In the genomic region with DNA sequence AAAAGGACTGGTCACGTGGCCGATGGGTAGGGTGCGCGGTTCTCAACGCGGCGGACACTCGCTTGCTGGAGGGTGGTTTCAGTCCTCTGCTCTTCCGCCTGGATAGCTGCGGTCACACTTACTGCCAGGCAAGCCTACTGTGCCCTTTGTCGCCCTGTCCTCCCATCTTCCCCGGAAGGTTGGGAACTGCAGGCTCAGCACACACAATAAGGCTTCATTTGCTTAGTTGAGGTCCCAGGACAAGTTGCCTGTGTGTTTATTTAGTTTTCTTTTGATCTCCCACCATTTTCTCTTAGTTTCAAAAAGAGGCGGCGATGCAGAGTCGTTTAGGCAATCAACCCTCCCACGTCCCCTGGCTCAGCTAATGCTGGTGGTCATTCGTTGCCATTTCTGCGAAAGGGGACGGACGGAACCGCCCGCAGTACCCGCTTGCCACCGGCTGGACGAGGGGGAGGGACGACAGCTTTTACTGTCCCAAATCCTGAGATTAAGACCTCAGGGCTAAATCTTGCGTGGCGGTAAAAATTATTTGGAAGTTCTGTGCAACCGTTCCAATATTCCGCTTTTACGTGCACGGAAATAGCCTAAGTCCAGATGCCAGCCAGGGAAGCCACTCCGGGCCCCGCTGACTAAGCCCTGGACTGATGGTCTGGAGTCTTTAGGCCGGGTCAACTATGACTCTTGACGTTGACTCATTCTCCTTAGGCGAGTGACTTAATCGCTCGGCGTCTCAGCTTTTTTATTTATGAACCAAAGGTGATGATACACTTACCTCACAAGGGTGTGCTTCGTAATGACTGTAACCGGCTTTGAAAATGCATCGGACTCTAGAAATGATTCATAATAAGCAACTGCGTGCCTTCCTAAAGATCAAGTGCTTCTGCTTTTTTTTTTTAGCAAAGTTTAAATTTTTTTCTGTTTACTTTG, we compare ENCODE assay signal across 8 cellular contexts. TPM values are rescaled to one million over a fixed set of nuclear protein-coding genes. Genes with fewer than 3 reads are reported as not detected.
DNase-seq lines count a peak whose midpoint lies in the region; ATAC-seq and TF ChIP-seq lines count a peak whose summit lies in the region.

No MANE protein-coding gene starts in this region.

- peak overlapping the region; percentile 84 for H3K4me3 ChIP-seq in OCI-LY1 (ENCODE audit: low read depth, low read length, poor library complexity, severe bottlenecking)
- peak overlapping the region; percentile 96 for H3K4me3 ChIP-seq in naive thymus-derived CD4-positive, alpha-beta T cell (ENCODE audit: low read length)

- H3K27me3 Mint-ChIP-seq in naive thymus-derived CD4-positive, alpha-beta T cell, result peaks cover 0 to 4% (median 0%) of the 10 kb centered on the region in 5 donors

- ATAC-seq in HG02981 (IDR thresholded peaks at IDR 0.05; ENCODE audit: unreplicated experiment), result peak; percentile 50
- ATAC-seq in esophagus mucosa, result peak; percentile 88
- peak; percentile 27 for ATAC-seq in naive thymus-derived CD4-positive, alpha-beta T cell

- POLR2A ChIA-PET in naive thymus-derived CD4-positive, alpha-beta T cell (lab: Charles Lee), result interaction anchor here (0.6 to 3.8 kb wide), 16 partner anchors 8 to 993 kb away, joined by 3 to 21 read pairs (median 4); partner anchors contain the start of genes ADH5, METAP1 and STPG2

- CTCF ChIA-PET in naive thymus-derived CD4-positive, alpha-beta T cell (lab: Charles Lee), result interaction anchor here (0.7 to 1.5 kb wide), 4 partner anchors 12 to 786 kb away, joined by 4 to 7 read pairs (median 6); partner anchors contain the start of genes METAP1 and STPG2

- no peak for TF ChIP-seq CTCF in OCI-LY1 (IDR thresholded peaks at IDR 0.05; ENCODE audit: low read length)

- peak overlapping the region; percentile 77 for H3K4me2 ChIP-seq in OCI-LY1 (ENCODE audit: low read length)

- H3K36me3 ChIP-seq in OCI-LY1 (ENCODE audit: insufficient read depth, low read length), result peaks cover 23% of the 10 kb centered on the region
- peaks cover 0 to 12% (median 0%) of the 10 kb centered on the region in 3 experiments for H3K36me3 ChIP-seq in naive thymus-derived CD4-positive, alpha-beta T cell (ENCODE audit: control insufficient read depth in 2 of 3, insufficient read depth in 3 of 3, low read length in 3 of 3)

- peak; percentile 77 for DNase-seq in NCI-H748 (lab: John Stamatoyannopoulos, UW; ENCODE audit: unreplicated experiment)
- no peak for DNase-seq in NCI-H748 treated with DMSO at 0.1 percent for 48 hours (lab: John Stamatoyannopoulos, UW)
- peak; percentile 44 for DNase-seq in activated T-cell treated with anti-CD3 and anti-CD28 coated beads for 48 hours (ENCODE audit: low read depth)
- peak in 7 of 9 donors; percentile 5 to 61 (median 19) for DNase-seq in naive thymus-derived CD4-positive, alpha-beta T cell
- peak; percentile 46 for DNase-seq in stimulated activated naive CD4-positive, alpha-beta T cell treated with Interleukin-2 at 50 U/mL for 16 hours (lab: John Stamatoyannopoulos, UW)

- H3K4me1 Mint-ChIP-seq in naive thymus-derived CD4-positive, alpha-beta T cell, result peaks cover 11 to 49% (median 35%) of the 10 kb centered on the region in 7 donors

- no peaks in the 10 kb centered on the region for H4K20me1 ChIP-seq in OCI-LY1 (ENCODE audit: insufficient read depth, low read length)

- H3K9me3 ChIP-seq in OCI-LY1 (ENCODE audit: low read length), result no peaks in the 10 kb centered on the region
- H3K9me3 ChIP-seq in naive thymus-derived CD4-positive, alpha-beta T cell (ENCODE audit: control insufficient read depth in 2 of 3, low read length in 3 of 3), result no peaks in the 10 kb centered on the region

- peak overlapping the region; percentile 88 to 98 (median 97) for H3K27ac Mint-ChIP-seq in naive thymus-derived CD4-positive, alpha-beta T cell

- peaks cover 0 to 17% (median 7%) of the 10 kb centered on the region in 5 donors for H3K36me3 Mint-ChIP-seq in naive thymus-derived CD4-positive, alpha-beta T cell

- H3K4me3 Mint-ChIP-seq in naive thymus-derived CD4-positive, alpha-beta T cell, result peak overlapping the region; percentile 91 to 100 (median 96)

- peaks cover 39% of the 10 kb centered on the region for H3K79me2 ChIP-seq in OCI-LY1 (ENCODE audit: insufficient read depth, low read length)

- H3K27ac ChIP-seq in OCI-LY1 (ENCODE audit: low read depth, low read length, poor library complexity, severe bottlenecking), result peak overlapping the region; percentile 33
- peak overlapping the region; percentile 71 for H3K27ac ChIP-seq in naive thymus-derived CD4-positive, alpha-beta T cell (ENCODE audit: low read depth, low read length)

- peak overlapping the region; percentile 81 for H3K9ac ChIP-seq in OCI-LY1 (ENCODE audit: low read length)

- no peaks in the 10 kb centered on the region for H3K27me3 ChIP-seq in OCI-LY1 (ENCODE audit: insufficient read depth, low read length)
- H3K27me3 ChIP-seq in naive thymus-derived CD4-positive, alpha-beta T cell (ENCODE audit: control insufficient read depth in 2 of 2, insufficient read depth in 2 of 2, low read length in 2 of 2), result no peaks in the 10 kb centered on the region

- intact Hi-C loops in naive thymus-derived CD4-positive, alpha-beta T cell (cut with micrococcal nuclease), result loop anchor here (1.0 to 10.0 kb wide), 19 partner anchors 41 to 1165 kb away; partner anchors contain the start of genes ADH5 (in 2 of the 2), METAP1 (in 2 of the 2), RAP1GDS1 (in 2 of the 2) and STPG2 (in 2 of the 2)

- H3K9me3 Mint-ChIP-seq in naive thymus-derived CD4-positive, alpha-beta T cell, result peaks cover 0 to 9% (median 0%) of the 10 kb centered on the region in 11 donors

- H3F3A ChIP-seq in OCI-LY1 (ENCODE audit: insufficient read depth, low read length), result no peaks in the 10 kb centered on the region

- no peaks in the 10 kb centered on the region for H3K9me2 ChIP-seq in OCI-LY1 (ENCODE audit: low read depth, low read length)

- H2AFZ ChIP-seq in OCI-LY1 (ENCODE audit: low read length), result peak overlapping the region; percentile 51

- H3K4me1 ChIP-seq in OCI-LY1 (ENCODE audit: insufficient read depth, low read length, severe bottlenecking), result peaks cover 27% of the 10 kb centered on the region
- peaks cover 9 to 15% of the 10 kb centered on the region in 2 donors for H3K4me1 ChIP-seq in naive thymus-derived CD4-positive, alpha-beta T cell (ENCODE audit: control insufficient read depth in 2 of 2, insufficient read depth in 2 of 2, low read length in 2 of 2)

RNA-seq across cellular contexts. Expression of gene EIF4E, which starts 0.7 kb away (rescaled TPM):
- total RNA-seq in esophagus mucosa, result 79.7 TPM
- total RNA-seq in naive thymus-derived CD4-positive, alpha-beta T cell, result 10 to 100 TPM; 53.6 to 96.1 (median 63.0) TPM
- 10 to 100 TPM; 53.0 to 72.1 TPM for polyA plus RNA-seq in naive thymus-derived CD4-positive, alpha-beta T cell

Comparison
In these comparisons a context has a peak if more than half of its experiments do, and no peak if none do; other contexts are left out.
1. ATAC-seq: peak in every context shown above with its lines; median percentile 88 in esophagus mucosa; 50 in HG02981; 27 in naive thymus-derived CD4-positive, alpha-beta T cell.